11 cellular contexts compared by ENCODE assay signal in genomic region chr7:70775570-70776156, GRCh38.
A peak's percentile ranks its signal among the peaks of the same experiment; 100 is the strongest.
DNase-seq lines count a peak whose midpoint lies in the region; ATAC-seq and TF ChIP-seq lines count a peak whose summit lies in the region.
"Had no signal": no experiment of that assay in that cellular context is flagged by ENCODE, and none has a peak within 500 bp of the region (broad histone marks: within the 10 kb centered on the region; RNA-seq: fewer than 3 reads in every experiment).

No MANE protein-coding gene starts in this region.

- no peaks in the 10 kb centered on the region for H3K27me3 Mint-ChIP-seq in WTC11 (ENCODE audit: low read depth)

- H3K36me3 Mint-ChIP-seq in WTC11 = peaks cover 39% of the 10 kb centered on the region
- H3K36me3 Mint-ChIP-seq in activated naive CD4-positive, alpha-beta T cell treated with anti-CD3 and anti-CD28 coated beads, Interleukin-2, amount 50 U/mL, for 72 hours = peaks cover 0 to 5% of the 10 kb centered on the region in 2 donors
- H3K36me3 Mint-ChIP-seq: activated naive CD4-positive, alpha-beta T cell treated with anti-CD3 and anti-CD28 coated beads, Interleukin-2, amount 50 U/mL, for 24 hours had no signal

- in situ Hi-C loops in gastrocnemius medialis (cut with MboI; ENCODE audit: low sequenced_read_pairs in 4 of 4) = no loop called here

- H3K4me1 ChIP-seq in left lung (peaks cover 0 to 3% of the 10 kb centered on the region in 2 donors), gastrocnemius medialis (no peaks in the 10 kb centered on the region)
- H3K4me1 ChIP-seq: uterus had no signal

- CTCF ChIA-PET in WTC11 (lab: Charles Lee) = interaction anchor here (0.6 to 3.6 kb wide), 12 partner anchors 9 to 1282 kb away, joined by 3 to 20 read pairs (median 4); no protein-coding TSS in a partner anchor

- H3K27ac ChIP-seq in left lung = no peak overlapping the region
- no peak overlapping the region for H3K27ac ChIP-seq in gastrocnemius medialis
- H3K27ac ChIP-seq: SJCRH30 had no signal

- H3K9me3 Mint-ChIP-seq in WTC11 = no peaks in the 10 kb centered on the region
- peaks cover 0 to 3% of the 10 kb centered on the region in 2 donors for H3K9me3 Mint-ChIP-seq in activated naive CD4-positive, alpha-beta T cell treated with anti-CD3 and anti-CD28 coated beads, Interleukin-2, amount 50 U/mL, for 72 hours
- H3K9me3 Mint-ChIP-seq: activated naive CD4-positive, alpha-beta T cell treated with anti-CD3 and anti-CD28 coated beads, Interleukin-2, amount 50 U/mL, for 24 hours had no signal

- intact Hi-C loops in left lung (cut with DNase I) = no loop called here
- intact Hi-C loops in gastrocnemius medialis (cut with DNase I; ENCODE audit: low total_unique reads) = no loop called here

- ATAC-seq in WTC11 (peak; percentile 65), left lung (peak; percentile 51), HG03159 (IDR thresholded peaks at IDR 0.05; ENCODE audit: unreplicated experiment) (no peak), gastrocnemius medialis (no peak)
- ATAC-seq in activated naive CD4-positive, alpha-beta T cell treated with anti-CD3 and anti-CD28 coated beads, Interleukin-2, amount 50 U/mL, for 72 hours = no peak

- H3K36me3 ChIP-seq in left lung (peaks cover 0 to 49% of the 10 kb centered on the region in 2 donors), gastrocnemius medialis (peaks cover 0 to 56% of the 10 kb centered on the region in 2 donors)
- H3K36me3 ChIP-seq: uterus had no signal

- H3K4me3 ChIP-seq in left lung (no peak overlapping the region), gastrocnemius medialis (no peak overlapping the region)
- H3K4me3 ChIP-seq: SJCRH30, uterus had no signal

- H3K9me3 ChIP-seq in left lung (no peaks in the 10 kb centered on the region), gastrocnemius medialis (no peaks in the 10 kb centered on the region)
- H3K9me3 ChIP-seq: SJCRH30, uterus had no signal

- POLR2A ChIA-PET in WTC11 (lab: Charles Lee) = no interaction called here

- H3K27me3 ChIP-seq in left lung (no peaks in the 10 kb centered on the region), gastrocnemius medialis (no peaks in the 10 kb centered on the region)
- H3K27me3 ChIP-seq: SJCRH30, uterus had no signal

- peaks cover 48% of the 10 kb centered on the region for H3K4me1 Mint-ChIP-seq in WTC11
- H3K4me1 Mint-ChIP-seq: activated naive CD4-positive, alpha-beta T cell treated with anti-CD3 and anti-CD28 coated beads, Interleukin-2, amount 50 U/mL, for 24 hours had no signal

- TF ChIP-seq CTCF in WTC11 (IDR thresholded peaks at IDR 0.05) (no peak), left lung (IDR thresholded peaks at IDR 0.05) (no peak), gastrocnemius medialis (IDR thresholded peaks at IDR 0.05 in 4 of 5, conservative IDR thresholded peaks at IDR 0.05 in 1 of 5) (no peak)

- no peak for TF ChIP-seq POLR2A in gastrocnemius medialis (IDR thresholded peaks at IDR 0.05)

- no peak overlapping the region for H3K27ac Mint-ChIP-seq in WTC11
- no peak overlapping the region for H3K27ac Mint-ChIP-seq in activated naive CD4-positive, alpha-beta T cell treated with anti-CD3 and anti-CD28 coated beads, Interleukin-2, amount 50 U/mL, for 72 hours
- H3K27ac Mint-ChIP-seq: activated naive CD4-positive, alpha-beta T cell treated with anti-CD3 and anti-CD28 coated beads, Interleukin-2, amount 50 U/mL, for 24 hours had no signal

- peak; percentile 17 for DNase-seq in ELR (ENCODE audit: low read depth)
- DNase-seq in H4 (ENCODE audit: low spot score) = peak; percentile 37
- no peak for DNase-seq in WTC11 (ENCODE audit: low spot score)
- DNase-seq in left lung = no peak
- no peak for DNase-seq in NCI-H345 (lab: John Stamatoyannopoulos, UW)
- no peak for DNase-seq in activated naive CD4-positive, alpha-beta T cell treated with anti-CD3 and anti-CD28 coated beads, Interleukin-2, amount 50 U/mL, for 72 hours (ENCODE audit: low spot score in 2 of 2)
- DNase-seq in gastrocnemius medialis = no peak
- DNase-seq: SJCRH30, uterus had no signal

- no peak overlapping the region for H3K4me3 Mint-ChIP-seq in WTC11
- H3K4me3 Mint-ChIP-seq: activated naive CD4-positive, alpha-beta T cell treated with anti-CD3 and anti-CD28 coated beads, Interleukin-2, amount 50 U/mL, for 24 hours had no signal

TF ChIP-seq in WTC11, 78 proteins besides CTCF, POLR2A, EP300 and RAD21:
- TF ChIP-seq SP1 (CRISPR knock-in tag; conservative IDR thresholded peaks at IDR 0.05) (no peak), FOXK1 (CRISPR knock-in tag; IDR thresholded peaks at IDR 0.05) (no peak), NR2C2 (CRISPR knock-in tag; IDR thresholded peaks at IDR 0.05) (no peak)
TF ChIP-seq in WTC11: peak in this region for 0.

Comparison
In these comparisons a context has a peak if more than half of its experiments do, and no peak if none do; other contexts are left out.
1. DNase-seq: peak in ELR (single experiment) and H4 (single experiment); none in WTC11 (single experiment), left lung (0 of 2), NCI-H345 (single experiment), activated naive CD4-positive, alpha-beta T cell treated with anti-CD3 and anti-CD28 coated beads, Interleukin-2, amount 50 U/mL, for 72 hours (0 of 2) and gastrocnemius medialis (0 of 2).
2. ATAC-seq: peak in WTC11 (single experiment) and left lung (single experiment); none in HG03159 (single experiment), activated naive CD4-positive, alpha-beta T cell treated with anti-CD3 and anti-CD28 coated beads, Interleukin-2, amount 50 U/mL, for 72 hours (0 of 2) and gastrocnemius medialis (0 of 2).